32 cellular contexts compared by ENCODE assay signal in genomic region chr17:66725956-66726355, GRCh38.
"Had no signal": no experiment of that assay in that cellular context is flagged by ENCODE, and none has a peak within 500 bp of the region (broad histone marks: within the 10 kb centered on the region; RNA-seq: fewer than 3 reads in every experiment).

No MANE protein-coding gene starts in this region.

- H3K4me3 ChIP-seq: esophagus muscularis mucosa, heart left ventricle, pancreas, psoas muscle, smooth muscle cell, stomach, tibial artery, upper lobe of right lung had no signal

- H3K36me3 Mint-ChIP-seq: stimulated activated naive B cell treated with anti-CD40 and anti-IgM and Interleukin-4, amounts not matched to agents 10 μg/mL and 1 μg/mL and 100 μg/mL, for 72 hours had no signal

- DNase-seq: activated CD4-positive, alpha-beta T cell treated with anti-CD3 and anti-CD28 coated beads for 36 hours; activated CD4-positive, alpha-beta T cell treated with anti-CD3 and anti-CD28 coated beads, Interleukin-2, amount 50 U/mL, for 48 hours; activated CD4-positive, CD25-positive, alpha-beta regulatory T cell; activated CD8-positive, alpha-beta memory T cell treated with anti-CD3 and anti-CD28 coated beads for 24 hours; activated naive CD4-positive, alpha-beta T cell; activated naive CD8-positive, alpha-beta T cell treated with anti-CD3 and anti-CD28 coated beads, Interleukin-2, amount 10 ng/mL, durations not matched to agents 7 days and 5 days; activated T-cell treated with anti-CD3 and anti-CD28 coated beads, Interleukin-2, amount 50 U/mL, for 4 hours; amniotic stem cell; brain microvascular endothelial cell; caudate nucleus; cortex of kidney; foreskin keratinocyte; heart left ventricle; hypothalamus; immature natural killer cell; kidney; naive thymus-derived CD8-positive, alpha-beta T cell; nucleus accumbens; psoas muscle; stimulated activated CD4-positive, alpha-beta T cell treated with anti-CD3 and anti-CD28 coated beads, Interleukin-1b, Interleukin-23, amount 100 ng/mL, for 48 hours; stimulated activated CD4-positive, alpha-beta T cell treated with anti-CD3 and anti-CD28 coated beads, Interleukin-4, amount 100 ng/mL, for 4 hours; stimulated activated CD8-positive, alpha-beta memory T cell treated with anti-CD3 and anti-CD28 coated beads, Interleukin-4, amount 100 ng/mL, for 48 hours; stimulated activated naive B cell treated with anti-CD40 and anti-IgM and Interleukin-4, amounts not matched to agents 10 μg/mL and 1 μg/mL and 100 μg/mL, for 72 hours; stomach; T-cell; tibial artery; upper lobe of right lung had no signal

- H3K4me1 ChIP-seq: foreskin keratinocyte, psoas muscle had no signal

- H3K27me3 ChIP-seq: brain microvascular endothelial cell, esophagus muscularis mucosa, heart left ventricle, pancreas, stomach, tibial artery, upper lobe of right lung had no signal

- H3K27ac Mint-ChIP-seq: activated CD4-positive, alpha-beta T cell treated with anti-CD3 and anti-CD28 coated beads for 36 hours; activated naive CD8-positive, alpha-beta T cell treated with anti-CD3 and anti-CD28 coated beads, Interleukin-2, amount 10 ng/mL, durations not matched to agents 7 days and 5 days; stimulated activated naive B cell treated with anti-CD40 and anti-IgM and Interleukin-4, amounts not matched to agents 10 μg/mL and 1 μg/mL and 100 μg/mL, for 72 hours had no signal

- ATAC-seq: activated CD4-positive, alpha-beta T cell treated with anti-CD3 and anti-CD28 coated beads for 36 hours; activated T-cell treated with anti-CD3 and anti-CD28 coated beads, Interleukin-2, amount 50 U/mL, for 4 hours; foreskin keratinocyte; heart left ventricle; naive thymus-derived CD8-positive, alpha-beta T cell; pancreas; psoas muscle; stimulated activated naive B cell treated with anti-CD40 and anti-IgM and Interleukin-4, amounts not matched to agents 10 μg/mL and 1 μg/mL and 100 μg/mL, for 72 hours; T-cell; upper lobe of right lung had no signal

- H3K4me3 Mint-ChIP-seq: activated CD4-positive, alpha-beta T cell treated with anti-CD3 and anti-CD28 coated beads for 36 hours; activated naive CD8-positive, alpha-beta T cell treated with anti-CD3 and anti-CD28 coated beads, Interleukin-2, amount 10 ng/mL, durations not matched to agents 7 days and 5 days; activated T-cell treated with anti-CD3 and anti-CD28 coated beads, Interleukin-2, amount 50 U/mL, for 4 hours; naive thymus-derived CD8-positive, alpha-beta T cell; neural crest cell; stimulated activated naive B cell treated with anti-CD40 and anti-IgM and Interleukin-4, amounts not matched to agents 10 μg/mL and 1 μg/mL and 100 μg/mL, for 72 hours; T-cell; T-helper 2 cell treated with Interferon-gamma antibody and Interleukin-4, amounts not matched to agents 5 μg/mL and 100 μg/mL, for 36 hours had no signal

- H3K9me3 Mint-ChIP-seq: activated naive CD8-positive, alpha-beta T cell treated with anti-CD3 and anti-CD28 coated beads, Interleukin-2, amount 10 ng/mL, durations not matched to agents 7 days and 5 days; activated T-cell treated with anti-CD3 and anti-CD28 coated beads, Interleukin-2, amount 50 U/mL, for 4 hours; immature natural killer cell; naive thymus-derived CD8-positive, alpha-beta T cell; neural crest cell; stimulated activated naive B cell treated with anti-CD40 and anti-IgM and Interleukin-4, amounts not matched to agents 10 μg/mL and 1 μg/mL and 100 μg/mL, for 72 hours; T-cell; T-helper 2 cell treated with Interferon-gamma antibody and Interleukin-4, amounts not matched to agents 5 μg/mL and 100 μg/mL, for 36 hours had no signal

- H3K9me3 ChIP-seq: esophagus muscularis mucosa, heart left ventricle, pancreas, psoas muscle, stomach, tibial artery, upper lobe of right lung had no signal

- H3K27ac ChIP-seq: brain microvascular endothelial cell, foreskin keratinocyte, pancreas, psoas muscle, tibial artery, upper lobe of right lung had no signal

- H3K27me3 Mint-ChIP-seq: activated CD4-positive, alpha-beta T cell treated with anti-CD3 and anti-CD28 coated beads for 36 hours; activated naive CD8-positive, alpha-beta T cell treated with anti-CD3 and anti-CD28 coated beads, Interleukin-2, amount 10 ng/mL, durations not matched to agents 7 days and 5 days; naive thymus-derived CD8-positive, alpha-beta T cell; T-cell had no signal

- H3K36me3 ChIP-seq: brain microvascular endothelial cell, esophagus muscularis mucosa, heart left ventricle, pancreas, stomach, tibial artery, upper lobe of right lung had no signal
